2 cellular contexts compared by ENCODE assay signal in the genomic region with DNA sequence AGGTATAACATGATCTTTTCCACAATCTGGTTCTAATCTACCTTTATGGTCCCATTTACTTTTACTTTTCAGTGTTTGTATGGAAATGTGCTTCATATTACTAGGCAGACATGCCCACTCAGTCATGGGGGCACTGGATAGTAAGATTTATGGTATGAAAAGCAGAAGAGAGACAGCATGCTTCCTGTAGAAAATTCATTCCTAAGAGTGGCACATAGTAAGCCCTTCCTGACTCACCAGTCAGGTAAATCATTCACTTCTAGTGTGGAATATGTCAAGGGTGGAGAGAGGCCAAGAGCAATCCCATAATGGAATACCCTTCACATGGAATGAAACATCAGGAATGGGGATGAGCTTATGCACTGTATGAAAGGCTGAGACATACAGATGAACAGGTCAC.
TF ChIP-seq lines count a peak whose summit lies in the region.

No MANE protein-coding gene starts in this region.

TF ChIP-seq in IMR-90, 13 proteins besides CTCF, POLR2A, EP300 and RAD21:
- TF ChIP-seq FOS (IDR thresholded peaks at IDR 0.05; ENCODE audit: low read depth, low read length) (no peak), CHD1 (IDR thresholded peaks at IDR 0.05; ENCODE audit: low read depth, low read length) (no peak), MXI1 (IDR thresholded peaks at IDR 0.05; ENCODE audit: borderline replicate concordance, low read depth, low read length) (no peak), RFX5 (IDR thresholded peaks at IDR 0.05; ENCODE audit: low read depth, low read length) (no peak), MAFK (IDR thresholded peaks at IDR 0.05; ENCODE audit: low read depth, low read length) (no peak), SMC3 (IDR thresholded peaks at IDR 0.05; ENCODE audit: low read depth, low read length) (no peak), NFE2L2 (IDR thresholded peaks at IDR 0.05; ENCODE audit: low read depth, low read length) (no peak), CEBPB (IDR thresholded peaks at IDR 0.05; ENCODE audit: low read depth, low read length) (no peak), BHLHE40 (IDR thresholded peaks at IDR 0.05; ENCODE audit: low read depth, low read length) (no peak), RCOR1 (IDR thresholded peaks at IDR 0.05; ENCODE audit: insufficient replicate concordance, low read length) (no peak), MAZ (IDR thresholded peaks at IDR 0.05; ENCODE audit: borderline replicate concordance, low read depth, low read length) (no peak)
- TF ChIP-seq, protein P1, sequence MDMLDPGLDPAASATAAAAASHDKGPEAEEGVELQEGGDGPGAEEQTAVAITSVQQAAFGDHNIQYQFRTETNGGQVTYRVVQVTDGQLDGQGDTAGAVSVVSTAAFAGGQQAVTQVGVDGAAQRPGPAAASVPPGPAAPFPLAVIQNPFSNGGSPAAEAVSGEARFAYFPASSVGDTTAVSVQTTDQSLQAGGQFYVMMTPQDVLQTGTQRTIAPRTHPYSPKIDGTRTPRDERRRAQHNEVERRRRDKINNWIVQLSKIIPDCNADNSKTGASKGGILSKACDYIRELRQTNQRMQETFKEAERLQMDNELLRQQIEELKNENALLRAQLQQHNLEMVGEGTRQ (IDR thresholded peaks at IDR 0.05; ENCODE audit: low read depth, low read length): no peak
- TF ChIP-seq, protein P2, sequence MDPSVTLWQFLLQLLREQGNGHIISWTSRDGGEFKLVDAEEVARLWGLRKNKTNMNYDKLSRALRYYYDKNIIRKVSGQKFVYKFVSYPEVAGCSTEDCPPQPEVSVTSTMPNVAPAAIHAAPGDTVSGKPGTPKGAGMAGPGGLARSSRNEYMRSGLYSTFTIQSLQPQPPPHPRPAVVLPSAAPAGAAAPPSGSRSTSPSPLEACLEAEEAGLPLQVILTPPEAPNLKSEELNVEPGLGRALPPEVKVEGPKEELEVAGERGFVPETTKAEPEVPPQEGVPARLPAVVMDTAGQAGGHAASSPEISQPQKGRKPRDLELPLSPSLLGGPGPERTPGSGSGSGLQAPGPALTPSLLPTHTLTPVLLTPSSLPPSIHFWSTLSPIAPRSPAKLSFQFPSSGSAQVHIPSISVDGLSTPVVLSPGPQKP (IDR thresholded peaks at IDR 0.05; ENCODE audit: borderline replicate concordance, low read depth, low read length): no peak
TF ChIP-seq in IMR-90: peak in this region for 0.

TF ChIP-seq in endothelial cell of umbilical vein, 7 proteins besides CTCF, POLR2A, EP300 and RAD21:
- TF ChIP-seq EZH2 (IDR thresholded peaks at IDR 0.05; ENCODE audit: borderline replicate concordance, low read depth, low read length, severe bottlenecking) (no peak), GATA2 (IDR thresholded peaks at IDR 0.05; ENCODE audit: insufficient read depth, insufficient read length, low read depth, low read length) (no peak), JUN (IDR thresholded peaks at IDR 0.05; ENCODE audit: borderline replicate concordance, insufficient read depth, insufficient read length, low read depth) (no peak), FOS (IDR thresholded peaks at IDR 0.05; ENCODE audit: borderline replicate concordance, insufficient read depth, low read length) (no peak), MYC (IDR thresholded peaks at IDR 0.05; ENCODE audit: low read depth, low read length) (no peak), POLR2AphosphoS5 (IDR thresholded peaks at IDR 0.05; ENCODE audit: insufficient read depth, low read depth, low read length) (no peak)
- TF ChIP-seq, protein P3, sequence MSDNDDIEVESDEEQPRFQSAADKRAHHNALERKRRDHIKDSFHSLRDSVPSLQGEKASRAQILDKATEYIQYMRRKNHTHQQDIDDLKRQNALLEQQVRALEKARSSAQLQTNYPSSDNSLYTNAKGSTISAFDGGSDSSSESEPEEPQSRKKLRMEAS (IDR thresholded peaks at IDR 0.05; ENCODE audit: insufficient read depth, insufficient read length): no peak
